Comparison of ENCODE assay signal across 21 cellular contexts in the genomic region with DNA sequence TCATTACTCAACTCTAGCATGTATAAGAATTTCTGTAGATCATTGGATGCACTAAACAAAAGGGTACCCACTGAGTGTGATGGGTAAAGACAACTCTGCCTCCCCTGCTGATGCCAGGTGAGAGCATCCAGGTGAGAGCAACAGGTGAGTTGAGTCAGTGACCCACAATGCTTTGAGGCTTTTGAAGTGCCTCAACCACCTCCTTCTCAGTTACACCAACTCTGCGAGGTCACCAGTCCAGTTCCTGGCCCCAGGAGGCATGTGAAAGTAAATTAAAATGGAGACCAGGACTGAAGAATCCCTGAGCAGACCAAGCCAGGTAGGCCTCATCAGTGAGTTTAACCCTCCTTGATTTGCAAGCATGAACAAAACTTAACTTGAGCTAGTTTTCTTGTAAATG.
"Had no signal": no experiment of that assay in that cellular context is flagged by ENCODE, and none has a peak within 500 bp of the region (broad histone marks: within the 10 kb centered on the region; RNA-seq: fewer than 3 reads in every experiment).

No MANE protein-coding gene starts in this region.

- DNase-seq: cortex of kidney; effector CD8-positive, alpha-beta T cell; effector memory CD8-positive, alpha-beta T cell; endodermal cell; erythroblast; esophagus squamous epithelium; foreskin fibroblast; foreskin melanocyte; gastrocnemius medialis; glutamatergic neuron; head of caudate nucleus; heart right ventricle; hippocampal formation; left cardiac atrium; left lung; left ventricle myocardium superior; lower lobe of right lung; mesenchymal stem cell; mucosa of descending colon; naive B cell had no signal

- H3K27ac ChIP-seq: epithelial cell of prostate, esophagus squamous epithelium, gastrocnemius medialis, heart right ventricle, left lung, lower lobe of right lung had no signal
